8 cellular contexts compared by ENCODE assay signal in genomic region chr19:47229674-47230121, GRCh38. TPM values are rescaled to one million over a fixed set of nuclear protein-coding genes. Genes with fewer than 3 reads are reported as not detected.
A peak's percentile ranks its signal among the peaks of the same experiment; 100 is the strongest.
DNase-seq lines count a peak whose midpoint lies in the region; ATAC-seq, FAIRE-seq and TF ChIP-seq lines count a peak whose summit lies in the region.

No MANE protein-coding gene starts in this region.

- TF ChIP-seq CTCF in Panc1 (IDR thresholded peaks at IDR 0.05) = no peak

- intact Hi-C loops in Panc1 (cut with micrococcal nuclease; ENCODE audit: unreplicated experiment) = loop anchor here (10.0 kb wide), 1 partner anchor 185 kb away; the partner anchor contains the start of gene TMEM160

- WGBS in small intestine, 3 donors = 2 to 6% (median 4%) methylated on average over 11 of the region's 11 CpGs

- FAIRE-seq in small intestine (lab: Jason Lieb, UNC) = no peak

- POLR2A ChIA-PET in Panc1 (lab: Charles Lee) = no interaction called here

- no peaks in the 10 kb centered on the region; the same call in 1 of the 2 replicates for H3K36me3 ChIP-seq in Panc1 (ENCODE audit: control insufficient read depth, insufficient read depth, low read length)
- no peaks in the 10 kb centered on the region for H3K36me3 ChIP-seq in small intestine (ENCODE audit: control insufficient read depth in 2 of 2, insufficient read depth in 2 of 2, low read length in 2 of 2)

- BruUV-seq in Panc1 (replicated peaks; lab: Mats Ljungman, UMichigan) = TSS peak; percentile 87

- in situ Hi-C loops in Panc1 (cut with HindIII; ENCODE audit: low pct_unique_long_range_greater_than_20kb, low sequenced_read_pairs) = no loop called here

- H3K9me3 ChIP-seq in Panc1 (ENCODE audit: control insufficient read depth, insufficient read depth, low read depth, low read length) = no peaks in the 10 kb centered on the region
- H3K9me3 ChIP-seq in small intestine (ENCODE audit: control insufficient read depth, low read depth) = no peaks in the 10 kb centered on the region

- ATAC-seq in Panc1 (no peak), HG03342 (IDR thresholded peaks at IDR 0.05; ENCODE audit: unreplicated experiment) (no peak), HG02623 (IDR thresholded peaks at IDR 0.05; ENCODE audit: unreplicated experiment) (no peak)

- CTCF ChIA-PET in Panc1 (lab: Charles Lee) = no interaction called here

- H3K4me3 ChIP-seq in Panc1 (ENCODE audit: low read depth in 2 of 2, low read length in 2 of 2) (peak overlapping the region; percentile 65 to 78), small intestine (ENCODE audit: low read depth in 1 of 2, low read length in 2 of 2) (peak overlapping the region; percentile 77 to 93)

- H3K27me3 ChIP-seq in Panc1 (ENCODE audit: control insufficient read depth, insufficient read depth, low read length) = no peaks in the 10 kb centered on the region
- H3K27me3 ChIP-seq in small intestine (ENCODE audit: control insufficient read depth in 2 of 2, insufficient read depth in 2 of 2, low read length in 2 of 2) = no peaks in the 10 kb centered on the region

- H3K27ac ChIP-seq in Panc1 (ENCODE audit: low read length) = peak overlapping the region; percentile 59
- peak overlapping the region in 1 of 2 donors; percentile 94 for H3K27ac ChIP-seq in small intestine (ENCODE audit: low read depth in 1 of 2, low read length in 1 of 2)

- H3K4me1 ChIP-seq in Panc1 (ENCODE audit: control insufficient read depth, insufficient read depth, low read length) (peaks cover 20% of the 10 kb centered on the region), small intestine (ENCODE audit: control insufficient read depth in 2 of 2, insufficient read depth in 1 of 2, low read depth in 1 of 2, low read length in 1 of 2) (peaks cover 7% of the 10 kb centered on the region in 2 donors)

- DNase-seq in NCI-H146 (lab: John Stamatoyannopoulos, UW) = peak; percentile 20
- DNase-seq in NCI-H146 treated with DMSO at 0.1 percent for 48 hours (lab: John Stamatoyannopoulos, UW; ENCODE audit: unreplicated experiment) = no peak
- DNase-seq in Panc1 (ENCODE audit: low read depth, low spot score) = no peak
- DNase-seq in fibroblast of peridontal ligament (ENCODE audit: extremely low read depth) = peak; percentile 31
- no peak for DNase-seq in small intestine
- DNase-seq in NCI-H2081 treated with DMSO at 0.1 percent for 48 hours (lab: John Stamatoyannopoulos, UW) = no peak

RNA-seq across cellular contexts. Expression of gene BBC3, which starts 1.3 kb away (rescaled TPM):
- 7.6 TPM for total RNA-seq in Panc1 (2021; ENCODE audit: unreplicated experiment)
- polyA plus RNA-seq in Panc1 (2012; ENCODE audit: insufficient read length) = 12.9 TPM
- polyA plus RNA-seq in small intestine = 1 to 10 TPM; 3.1 to 9.3 (median 5.4) TPM

RNA-seq across cellular contexts. Expression of gene CCDC9, which starts 26.6 kb away (rescaled TPM):
- 29.2 TPM for total RNA-seq in Panc1 (2021; ENCODE audit: unreplicated experiment)
- 31.2 TPM for polyA plus RNA-seq in Panc1 (2012; ENCODE audit: insufficient read length)
- 10 to 100 TPM; 12.1 to 23.0 (median 22.2) TPM for polyA plus RNA-seq in small intestine

RNA-seq across cellular contexts. Expression of gene INAFM1, which starts 45.0 kb away (rescaled TPM):
- total RNA-seq in Panc1 (2021; ENCODE audit: unreplicated experiment) = 13.1 TPM
- polyA plus RNA-seq in Panc1 (2012; ENCODE audit: insufficient read length) = 23.1 TPM
- polyA plus RNA-seq in small intestine = 1 to 10 TPM; 5.8 to 6.6 (median 5.9) TPM

Comparison
In these comparisons a context has a peak if more than half of its experiments do, and no peak if none do; other contexts are left out.
1. DNase-seq: peak in NCI-H146 (single experiment) and fibroblast of peridontal ligament (single experiment); none in NCI-H146 treated with DMSO at 0.1 percent for 48 hours (single experiment), Panc1 (single experiment), small intestine (single experiment) and NCI-H2081 treated with DMSO at 0.1 percent for 48 hours (single experiment).